21 cellular contexts compared by ENCODE assay signal in the genomic region with DNA sequence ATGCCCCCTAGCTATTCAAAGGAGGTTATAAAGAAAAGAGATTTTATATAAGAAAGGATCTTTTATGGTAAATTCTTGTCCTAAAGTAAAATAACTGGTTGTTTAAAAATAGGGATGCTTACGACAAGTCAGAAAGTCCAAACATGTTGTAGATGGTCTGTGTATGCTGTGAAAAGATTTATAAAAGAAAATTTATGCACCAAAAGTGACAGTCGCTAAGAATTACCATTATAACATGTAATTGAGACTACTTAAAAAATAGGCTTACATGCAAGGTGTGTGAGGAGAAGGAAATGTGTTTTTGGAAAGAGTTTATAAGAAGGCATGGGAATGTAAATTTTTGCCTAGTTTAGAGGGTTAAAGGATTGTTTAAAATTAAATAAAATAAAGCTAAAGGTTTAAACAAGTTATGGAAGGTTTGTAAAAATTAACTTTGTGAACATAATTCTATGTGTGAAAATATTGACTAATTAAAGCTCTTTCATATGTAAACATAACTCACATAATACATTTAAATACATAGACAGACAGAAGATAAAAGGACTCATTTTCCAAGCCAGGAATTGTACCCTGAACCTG.
"Had no signal": no experiment of that assay in that cellular context is flagged by ENCODE, and none has a peak within 500 bp of the region (broad histone marks: within the 10 kb centered on the region; RNA-seq: fewer than 3 reads in every experiment).

No MANE protein-coding gene starts in this region.

- H3K27ac Mint-ChIP-seq: activated CD4-positive, alpha-beta memory T cell treated with anti-CD3 and anti-CD28 coated beads for 36 hours; activated CD8-positive, alpha-beta memory T cell treated with anti-CD3 and anti-CD28 coated beads, Interleukin-2, amount 10 ng/mL, durations not matched to agents 7 days and 5 days; activated naive CD4-positive, alpha-beta T cell treated with anti-CD3 and anti-CD28 coated beads, Interleukin-2, amount 10 ng/mL, durations not matched to agents 7 days and 5 days; memory B cell; progenitor cell of endocrine pancreas had no signal

- H3K36me3 Mint-ChIP-seq: activated naive CD4-positive, alpha-beta T cell treated with anti-CD3 and anti-CD28 coated beads, Interleukin-2, amount 10 ng/mL, durations not matched to agents 7 days and 5 days; memory B cell; naive thymus-derived CD8-positive, alpha-beta T cell had no signal

- H3K27ac ChIP-seq: esophagus squamous epithelium, right atrium auricular region, skin epidermis, transverse colon, vagina, WERI-Rb-1 had no signal

- H3K9me3 ChIP-seq: esophagus squamous epithelium, right atrium auricular region, transverse colon, vagina had no signal

- DNase-seq: activated CD4-positive, alpha-beta memory T cell treated with anti-CD3 and anti-CD28 coated beads for 36 hours; activated CD8-positive, alpha-beta memory T cell treated with anti-CD3 and anti-CD28 coated beads, Interleukin-2, amount 10 ng/mL, durations not matched to agents 7 days and 5 days; activated naive CD4-positive, alpha-beta T cell treated with anti-CD3 and anti-CD28 coated beads, Interleukin-2, amount 10 ng/mL, durations not matched to agents 7 days and 5 days; activated T-cell treated with anti-CD3 and anti-CD28 coated beads, Interleukin-2, amount 50 U/mL, for 1 hour; esophagus squamous epithelium; foreskin fibroblast; glutamatergic neuron; hypothalamus; kidney glomerular epithelial cell; left ventricle myocardium superior; naive thymus-derived CD8-positive, alpha-beta T cell; stimulated activated CD4-positive, alpha-beta T cell treated with anti-CD3 and anti-CD28 coated beads, Interleukin-15, amount 100 ng/mL, for 24 hours; stimulated activated CD4-positive, alpha-beta T cell treated with anti-CD3 and anti-CD28 coated beads, Interleukin-4, amount 100 ng/mL, for 24 hours; stimulated activated naive CD4-positive, alpha-beta T cell treated with Interleukin-2 at 50 U/mL for 16 hours; transverse colon; WERI-Rb-1 had no signal

- H3K4me3 ChIP-seq: esophagus squamous epithelium, right atrium auricular region, skin epidermis, transverse colon, vagina had no signal

- H3K27me3 ChIP-seq: esophagus squamous epithelium, right atrium auricular region, transverse colon, vagina had no signal

- H3K4me3 Mint-ChIP-seq: activated CD4-positive, alpha-beta memory T cell treated with anti-CD3 and anti-CD28 coated beads for 36 hours; activated CD8-positive, alpha-beta memory T cell treated with anti-CD3 and anti-CD28 coated beads, Interleukin-2, amount 10 ng/mL, durations not matched to agents 7 days and 5 days; activated naive CD4-positive, alpha-beta T cell treated with anti-CD3 and anti-CD28 coated beads, Interleukin-2, amount 10 ng/mL, durations not matched to agents 7 days and 5 days; memory B cell had no signal

- H3K36me3 ChIP-seq: esophagus squamous epithelium, right atrium auricular region, transverse colon, vagina, WERI-Rb-1 had no signal

- H3K27me3 Mint-ChIP-seq: activated CD4-positive, alpha-beta memory T cell treated with anti-CD3 and anti-CD28 coated beads for 36 hours; activated CD8-positive, alpha-beta memory T cell treated with anti-CD3 and anti-CD28 coated beads, Interleukin-2, amount 10 ng/mL, durations not matched to agents 7 days and 5 days; activated naive CD4-positive, alpha-beta T cell treated with anti-CD3 and anti-CD28 coated beads, Interleukin-2, amount 10 ng/mL, durations not matched to agents 7 days and 5 days; memory B cell; naive thymus-derived CD8-positive, alpha-beta T cell; progenitor cell of endocrine pancreas had no signal

- ATAC-seq: activated CD8-positive, alpha-beta memory T cell treated with anti-CD3 and anti-CD28 coated beads, Interleukin-2, amount 10 ng/mL, durations not matched to agents 7 days and 5 days; left ventricle myocardium superior; naive thymus-derived CD8-positive, alpha-beta T cell had no signal
